In the genomic region with DNA sequence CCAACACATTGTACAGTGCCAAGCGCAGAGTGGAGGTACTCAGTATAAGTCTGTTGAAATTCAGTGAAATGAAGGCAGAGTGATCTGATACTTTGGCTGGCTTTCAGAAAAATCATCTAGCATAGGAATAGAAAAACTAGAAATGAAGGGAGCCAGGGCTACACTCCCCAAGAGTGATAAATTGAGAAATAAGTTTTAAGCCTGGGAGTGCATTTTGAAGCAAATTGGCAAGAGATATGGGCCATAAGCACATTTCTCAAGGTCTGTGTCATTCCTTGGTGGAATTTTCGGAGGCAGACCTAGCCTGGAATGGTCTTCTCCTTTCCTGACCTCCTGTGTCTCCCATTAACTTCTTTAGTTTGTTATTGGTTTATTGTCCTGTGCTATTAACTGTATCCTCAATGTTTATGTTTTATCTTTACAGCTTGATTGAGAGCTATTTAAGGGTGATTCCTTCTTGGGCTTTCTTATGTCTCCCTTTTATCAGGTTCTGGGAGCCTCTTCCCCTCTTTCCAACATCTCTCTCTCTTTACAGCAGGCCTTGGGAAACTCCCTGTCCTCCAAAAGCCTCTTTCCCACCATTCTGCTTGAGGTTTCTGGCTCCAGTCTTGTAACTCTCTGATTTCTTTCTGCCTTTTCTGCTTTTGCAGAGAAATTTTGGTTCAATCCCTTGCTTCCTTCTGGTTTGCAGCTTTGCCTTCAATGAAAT, we compare ENCODE assay signal across 16 cellular contexts.
DNase-seq lines count a peak whose midpoint lies in the region; ATAC-seq, FAIRE-seq and TF ChIP-seq lines count a peak whose summit lies in the region.
"Had no signal": no experiment of that assay in that cellular context is flagged by ENCODE, and none has a peak within 500 bp of the region (broad histone marks: within the 10 kb centered on the region; RNA-seq: fewer than 3 reads in every experiment).

No MANE protein-coding gene starts in this region.

- no peak overlapping the region for H3K4me3 Mint-ChIP-seq in activated CD8-positive, alpha-beta T cell treated with anti-CD3 and anti-CD28 coated beads for 36 hours
- H3K4me3 Mint-ChIP-seq: activated T-helper 17 cell treated with anti-CD3 and anti-CD28 coated beads, Interleukin-2, amount 50 U/mL, for 72 hours; brain; T-helper 1 cell treated with Interleukin-12 subunit alpha and Interleukin-12 subunit beta and Interleukin-4 antibody, amounts not matched to agents 30 μg/mL and 1 μg/mL, for 36 hours; type B pancreatic cell had no signal

- H3K27ac Mint-ChIP-seq in activated CD8-positive, alpha-beta T cell treated with anti-CD3 and anti-CD28 coated beads for 36 hours: no peak overlapping the region
- H3K27ac Mint-ChIP-seq: activated T-helper 17 cell treated with anti-CD3 and anti-CD28 coated beads, Interleukin-2, amount 50 U/mL, for 72 hours; T-helper 1 cell treated with Interleukin-12 subunit alpha and Interleukin-12 subunit beta and Interleukin-4 antibody, amounts not matched to agents 30 μg/mL and 1 μg/mL, for 36 hours; type B pancreatic cell had no signal

- H3K9me3 Mint-ChIP-seq in activated CD8-positive, alpha-beta T cell treated with anti-CD3 and anti-CD28 coated beads for 36 hours: no peaks in the 10 kb centered on the region
- H3K9me3 Mint-ChIP-seq: activated T-helper 17 cell treated with anti-CD3 and anti-CD28 coated beads, Interleukin-2, amount 50 U/mL, for 72 hours; brain; T-helper 1 cell treated with Interleukin-12 subunit alpha and Interleukin-12 subunit beta and Interleukin-4 antibody, amounts not matched to agents 30 μg/mL and 1 μg/mL, for 36 hours had no signal

- H3K4me1 ChIP-seq in right atrium auricular region (no peaks in the 10 kb centered on the region), keratinocyte (ENCODE audit: control insufficient read depth, extremely low read depth, insufficient read depth, low read length) (peaks cover 54% of the 10 kb centered on the region), aorta (ENCODE audit: control insufficient read depth in 1 of 2, insufficient read depth in 2 of 2, low read length in 2 of 2) (no peaks in the 10 kb centered on the region)
- H3K4me1 ChIP-seq: HAP-1, spleen had no signal

- POLR2A ChIA-PET in activated CD8-positive, alpha-beta T cell treated with anti-CD3 and anti-CD28 coated beads for 36 hours (lab: Charles Lee): no interaction called here

- H2AFZ ChIP-seq in keratinocyte (ENCODE audit: control insufficient read depth, low read length): peak overlapping the region; percentile 49

- H3K4me1 Mint-ChIP-seq in activated CD8-positive, alpha-beta T cell treated with anti-CD3 and anti-CD28 coated beads for 36 hours (ENCODE audit: low read depth): no peaks in the 10 kb centered on the region
- H3K4me1 Mint-ChIP-seq: activated T-helper 17 cell treated with anti-CD3 and anti-CD28 coated beads, Interleukin-2, amount 50 U/mL, for 72 hours had no signal

- no peaks in the 10 kb centered on the region for H3K9me1 ChIP-seq in keratinocyte (ENCODE audit: control insufficient read depth, extremely low read depth, insufficient read depth, low read length)

- H3K9ac ChIP-seq in keratinocyte (ENCODE audit: control insufficient read depth, extremely low read depth, insufficient read depth, low read length): peak overlapping the region; percentile 16

- H3K36me3 ChIP-seq in right atrium auricular region (no peaks in the 10 kb centered on the region), keratinocyte (ENCODE audit: control insufficient read depth in 2 of 2, extremely low read depth in 1 of 2, insufficient read depth in 2 of 2, low read length in 2 of 2) (no peaks in the 10 kb centered on the region), aorta (ENCODE audit: control insufficient read depth in 1 of 2, insufficient read depth in 2 of 2, low read length in 1 of 2) (no peaks in the 10 kb centered on the region)
- H3K36me3 ChIP-seq: HAP-1, spleen had no signal

- TF ChIP-seq CTCF in right atrium auricular region (IDR thresholded peaks at IDR 0.05) (no peak), coronary artery (IDR thresholded peaks at IDR 0.05) (no peak), keratinocyte (optimal IDR thresholded peaks at IDR 0.05 in 1 of 3, IDR thresholded peaks at IDR 0.05 in 1 of 3, conservative IDR thresholded peaks at IDR 0.05 in 1 of 3; ENCODE audit: extremely low read depth in 1 of 3, insufficient read depth in 2 of 3, low read length in 3 of 3) (no peak)
- no peak for TF ChIP-seq CTCF in activated CD8-positive, alpha-beta T cell treated with anti-CD3 and anti-CD28 coated beads for 36 hours (IDR thresholded peaks at IDR 0.05)

- intact Hi-C loops in Right ventricle myocardium superior (cut with DNase I): no loop called here
- intact Hi-C loops in aorta (cut with DNase I): loop anchor here in 1 of 2 donors (5.0 kb wide), 1 partner anchor 200 kb away; no protein-coding TSS in a partner anchor
- intact Hi-C loops in activated CD8-positive, alpha-beta T cell treated with anti-CD3 and anti-CD28 coated beads for 36 hours (cut with micrococcal nuclease): no loop called here
- intact Hi-C loops in posterior vena cava (cut with DNase I): loop anchor here in 1 of 2 donors (5.0 kb wide), 1 partner anchor 1620 kb away; no protein-coding TSS in a partner anchor

- 46 to 47% methylated on average over 2 of the region's 2 CpGs for WGBS in aorta, 2 donors

- H3K27ac ChIP-seq in right atrium auricular region (peak overlapping the region in 1 of 2 donors; percentile 56), coronary artery (peak overlapping the region; percentile 49), keratinocyte (ENCODE audit: control insufficient read depth, insufficient read depth, low read length) (peak overlapping the region; percentile 95), aorta (ENCODE audit: low read depth in 1 of 2, low read length in 2 of 2) (peak overlapping the region; percentile 67 to 87)
- H3K27ac ChIP-seq: spleen had no signal

- H3K27me3 Mint-ChIP-seq in activated CD8-positive, alpha-beta T cell treated with anti-CD3 and anti-CD28 coated beads for 36 hours: no peaks in the 10 kb centered on the region
- H3K27me3 Mint-ChIP-seq: type B pancreatic cell had no signal

- no peaks in the 10 kb centered on the region for H3K36me3 Mint-ChIP-seq in activated CD8-positive, alpha-beta T cell treated with anti-CD3 and anti-CD28 coated beads for 36 hours (ENCODE audit: low read depth)
- H3K36me3 Mint-ChIP-seq: brain, type B pancreatic cell had no signal

- H3K27me3 ChIP-seq in right atrium auricular region: no peaks in the 10 kb centered on the region
- H3K27me3 ChIP-seq in keratinocyte (ENCODE audit: control insufficient read depth, extremely low read depth, insufficient read depth, low read length): no peaks in the 10 kb centered on the region
- no peaks in the 10 kb centered on the region for H3K27me3 ChIP-seq in aorta (ENCODE audit: control insufficient read depth in 1 of 2, insufficient read depth in 2 of 2, low read length in 1 of 2)
- H3K27me3 ChIP-seq: spleen had no signal

- dilution Hi-C loops in keratinocyte (cut with MboI; ENCODE audit: extremely low pct_ligation_motif_present, low sequenced_read_pairs): no loop called here

- ATAC-seq in Right ventricle myocardium superior (ENCODE audit: poor library complexity) (peak; percentile 65), aorta (ENCODE audit: low FRiP score) (peak; percentile 9)
- ATAC-seq in activated CD8-positive, alpha-beta T cell treated with anti-CD3 and anti-CD28 coated beads for 36 hours: no peak
- ATAC-seq: activated T-helper 17 cell treated with anti-CD3 and anti-CD28 coated beads, Interleukin-2, amount 50 U/mL, for 72 hours had no signal

- H4K20me1 ChIP-seq in keratinocyte (ENCODE audit: control insufficient read depth, extremely low read depth, insufficient read depth, low read length): no peaks in the 10 kb centered on the region

- H3K4me3 ChIP-seq in right atrium auricular region (no peak overlapping the region), coronary artery (no peak overlapping the region), keratinocyte (ENCODE audit: control insufficient read depth in 2 of 3, extremely low read depth in 1 of 3, insufficient read depth in 2 of 3, low read depth in 1 of 3, low read length in 3 of 3) (no peak overlapping the region), aorta (ENCODE audit: low read length in 2 of 2) (no peak overlapping the region)
- H3K4me3 ChIP-seq: HAP-1, spleen had no signal

- H3K79me2 ChIP-seq in keratinocyte (ENCODE audit: control insufficient read depth, insufficient read depth, low read length): no peaks in the 10 kb centered on the region

- no peak for FAIRE-seq in keratinocyte (lab: Jason Lieb, UNC)

- DNase-seq in Right ventricle myocardium superior (no peak), right atrium auricular region (ENCODE audit: low spot score) (no peak), coronary artery (ENCODE audit: low spot score) (no peak), keratinocyte (ENCODE audit: low read depth, low spot score) (no peak), aorta (no peak), posterior vena cava (ENCODE audit: low spot score) (no peak), DMS53 treated with DMSO at 0.1 percent for 48 hours (lab: John Stamatoyannopoulos, UW; ENCODE audit: unreplicated experiment) (no peak)
- no peak for DNase-seq in activated CD8-positive, alpha-beta T cell treated with anti-CD3 and anti-CD28 coated beads for 36 hours
- DNase-seq: activated CD4-positive, alpha-beta T cell treated with anti-CD3 and anti-CD28 coated beads for 4 hours; NCI-H2227 treated with DMSO at 0.1 percent for 48 hours; spleen had no signal

- CTCF ChIA-PET in activated CD8-positive, alpha-beta T cell treated with anti-CD3 and anti-CD28 coated beads for 36 hours (lab: Charles Lee): no interaction called here

- H3K4me2 ChIP-seq in keratinocyte (ENCODE audit: control insufficient read depth, extremely low read depth, insufficient read depth, low read depth, low read length): peak overlapping the region; percentile 2

- H3K9me3 ChIP-seq in right atrium auricular region (no peaks in the 10 kb centered on the region), keratinocyte (ENCODE audit: control insufficient read depth, low read depth, low read length) (no peaks in the 10 kb centered on the region), aorta (ENCODE audit: control insufficient read depth, low read length) (no peaks in the 10 kb centered on the region)
- H3K9me3 ChIP-seq: HAP-1, spleen had no signal
